Comparison of ENCODE assay signal across 1 cellular context in the genomic region with DNA sequence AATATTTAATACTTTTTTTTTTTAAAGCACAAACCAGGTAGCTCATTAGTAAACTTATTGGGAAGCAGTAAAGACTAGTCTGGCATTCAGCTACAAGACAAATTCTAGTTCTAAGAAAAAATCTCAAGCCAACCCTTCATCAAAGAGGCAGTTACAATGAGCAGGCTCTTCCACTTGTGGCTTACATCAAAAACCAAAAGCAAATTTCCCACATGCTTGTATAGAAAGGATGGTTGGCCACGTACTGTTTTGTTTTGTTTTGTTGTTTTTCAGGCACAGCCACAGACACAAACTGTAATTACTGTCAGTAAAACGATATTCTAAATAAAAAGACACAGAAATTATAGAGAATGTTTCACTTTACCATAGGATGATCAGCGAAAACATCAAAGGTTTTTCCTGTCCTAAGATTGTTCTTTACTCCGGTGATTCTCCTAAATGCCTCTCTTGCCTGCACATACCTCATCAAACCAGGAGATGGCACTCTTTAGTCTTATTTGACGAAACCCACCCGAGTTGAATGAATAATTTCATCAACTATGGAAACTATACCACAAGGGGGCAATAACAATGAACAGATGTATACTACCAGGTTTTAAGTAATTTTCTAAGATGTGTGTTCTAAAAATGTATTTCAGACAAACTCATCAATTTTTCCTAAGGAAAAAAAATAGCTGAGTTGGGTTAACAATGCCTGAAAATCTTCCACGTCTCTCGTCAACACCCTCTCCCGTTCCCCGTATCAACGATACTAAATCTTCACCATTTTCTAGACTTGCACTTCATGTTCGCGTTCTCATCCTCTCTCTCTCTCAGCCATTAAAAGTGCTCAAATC.
A peak's percentile ranks its signal among the peaks of the same experiment; 100 is the strongest.
TF ChIP-seq lines count a peak whose summit lies in the region.

No MANE protein-coding gene starts in this region.

TF ChIP-seq in HepG2, 621 proteins besides CTCF, POLR2A, EP300 and RAD21 (continued from another document):
- TF ChIP-seq ZNF879 (CRISPR knock-in tag; IDR thresholded peaks at IDR 0.05) (no peak), ZSCAN31 (CRISPR knock-in tag; IDR thresholded peaks at IDR 0.05; ENCODE audit: low read depth) (no peak), YEATS2 (CRISPR knock-in tag; IDR thresholded peaks at IDR 0.05; ENCODE audit: borderline replicate concordance) (no peak), ZNF367 (CRISPR knock-in tag; IDR thresholded peaks at IDR 0.05; ENCODE audit: borderline replicate concordance) (no peak), ZNF101 (CRISPR knock-in tag; IDR thresholded peaks at IDR 0.05; ENCODE audit: borderline replicate concordance, low read depth) (no peak), ZNF883 (CRISPR knock-in tag; IDR thresholded peaks at IDR 0.05; ENCODE audit: not compliant biosample characterization) (no peak), ZNF614 (CRISPR knock-in tag; IDR thresholded peaks at IDR 0.05; ENCODE audit: borderline replicate concordance) (0 out of 2 replicates have a peak, but pooled peaks have one; percentile 24), MXD3 (CRISPR knock-in tag; IDR thresholded peaks at IDR 0.05) (no peak), SPEN (CRISPR knock-in tag; IDR thresholded peaks at IDR 0.05; ENCODE audit: low read depth) (no peak), SRSF9 (IDR thresholded peaks at IDR 0.05; ENCODE audit: borderline replicate concordance, insufficient read depth, low read depth, low read length, poor library complexity, severe bottlenecking) (no peak), RARG (CRISPR knock-in tag; IDR thresholded peaks at IDR 0.05; ENCODE audit: low read depth) (no peak), PHF21A (CRISPR knock-in tag; IDR thresholded peaks at IDR 0.05) (no peak), ZNF549 (CRISPR knock-in tag; IDR thresholded peaks at IDR 0.05) (no peak), ASH2L (IDR thresholded peaks at IDR 0.05; ENCODE audit: insufficient read length, low read depth, low read length) (peak; percentile 44), ZNF510 (CRISPR knock-in tag; IDR thresholded peaks at IDR 0.05; ENCODE audit: low read depth) (no peak), ZSCAN5A (CRISPR knock-in tag; IDR thresholded peaks at IDR 0.05; ENCODE audit: borderline replicate concordance) (no peak), FOSL2 (CRISPR knock-in tag; IDR thresholded peaks at IDR 0.05) (no peak), ZBTB42 (CRISPR knock-in tag; IDR thresholded peaks at IDR 0.05) (no peak), MLXIP (CRISPR knock-in tag; IDR thresholded peaks at IDR 0.05; ENCODE audit: borderline replicate concordance) (no peak), ATM (IDR thresholded peaks at IDR 0.05; ENCODE audit: borderline replicate concordance) (no peak), KLF16 (CRISPR knock-in tag; IDR thresholded peaks at IDR 0.05) (0 out of 4 replicates have a peak, but pooled peaks of 1 of the 2 experiments have one; percentile 40), LCORL (IDR thresholded peaks at IDR 0.05) (no peak), LCORL (CRISPR knock-in tag; IDR thresholded peaks at IDR 0.05) (no peak), NR2F6 (IDR thresholded peaks at IDR 0.05) (no peak), NR2F6 (CRISPR knock-in tag; IDR thresholded peaks at IDR 0.05) (peak; percentile 30; the same call in 1 of the 2 replicates), ZNF263 (CRISPR knock-in tag; IDR thresholded peaks at IDR 0.05) (no peak), ZMAT3 (CRISPR knock-in tag; conservative IDR thresholded peaks at IDR 0.05) (no peak), ETS1 (CRISPR knock-in tag; IDR thresholded peaks at IDR 0.05) (no peak), ZNF672 (CRISPR knock-in tag; IDR thresholded peaks at IDR 0.05) (no peak), ZNF761 (CRISPR knock-in tag; conservative IDR thresholded peaks at IDR 0.05) (no peak), ETV6 (CRISPR knock-in tag; conservative IDR thresholded peaks at IDR 0.05) (no peak), KAT8 (CRISPR knock-in tag; IDR thresholded peaks at IDR 0.05) (peak; percentile 46; the same call in 1 of the 2 replicates), HES4 (CRISPR knock-in tag; IDR thresholded peaks at IDR 0.05; ENCODE audit: borderline replicate concordance) (no peak), ELF1 (CRISPR knock-in tag; IDR thresholded peaks at IDR 0.05) (no peak), GATA4 (IDR thresholded peaks at IDR 0.05; ENCODE audit: borderline replicate concordance, low read depth) (no peak), SOX6 (IDR thresholded peaks at IDR 0.05) (no peak), SOX6 (CRISPR knock-in tag; IDR thresholded peaks at IDR 0.05) (0 out of 2 replicates have a peak, but pooled peaks have one; percentile 11), DZIP1 (CRISPR knock-in tag; IDR thresholded peaks at IDR 0.05) (no peak), ZNF567 (CRISPR knock-in tag; IDR thresholded peaks at IDR 0.05; ENCODE audit: borderline replicate concordance) (no peak)
- TF ChIP-seq, protein P1, sequence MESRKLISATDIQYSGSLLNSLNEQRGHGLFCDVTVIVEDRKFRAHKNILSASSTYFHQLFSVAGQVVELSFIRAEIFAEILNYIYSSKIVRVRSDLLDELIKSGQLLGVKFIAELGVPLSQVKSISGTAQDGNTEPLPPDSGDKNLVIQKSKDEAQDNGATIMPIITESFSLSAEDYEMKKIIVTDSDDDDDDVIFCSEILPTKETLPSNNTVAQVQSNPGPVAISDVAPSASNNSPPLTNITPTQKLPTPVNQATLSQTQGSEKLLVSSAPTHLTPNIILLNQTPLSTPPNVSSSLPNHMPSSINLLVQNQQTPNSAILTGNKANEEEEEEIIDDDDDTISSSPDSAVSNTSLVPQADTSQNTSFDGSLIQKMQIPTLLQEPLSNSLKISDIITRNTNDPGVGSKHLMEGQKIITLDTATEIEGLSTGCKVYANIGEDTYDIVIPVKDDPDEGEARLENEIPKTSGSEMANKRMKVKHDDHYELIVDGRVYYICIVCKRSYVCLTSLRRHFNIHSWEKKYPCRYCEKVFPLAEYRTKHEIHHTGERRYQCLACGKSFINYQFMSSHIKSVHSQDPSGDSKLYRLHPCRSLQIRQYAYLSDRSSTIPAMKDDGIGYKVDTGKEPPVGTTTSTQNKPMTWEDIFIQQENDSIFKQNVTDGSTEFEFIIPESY (CRISPR knock-in tag; IDR thresholded peaks at IDR 0.05): no peak
- TF ChIP-seq, protein P2, sequence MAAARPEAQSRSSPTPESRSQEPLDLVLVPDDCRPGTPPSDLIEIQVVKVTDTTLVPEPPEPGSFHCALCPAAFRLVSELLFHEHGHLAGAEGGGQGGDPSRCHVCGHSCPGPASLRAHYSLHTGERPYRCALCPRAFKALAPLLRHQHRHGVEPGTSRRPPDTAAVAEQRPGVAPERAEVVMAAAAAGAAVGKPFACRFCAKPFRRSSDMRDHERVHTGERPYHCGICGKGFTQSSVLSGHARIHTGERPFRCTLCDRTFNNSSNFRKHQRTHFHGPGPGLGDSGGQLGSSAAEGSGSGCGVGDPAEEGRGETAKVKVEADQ (CRISPR knock-in tag; IDR thresholded peaks at IDR 0.05; ENCODE audit: borderline replicate concordance): no peak
